1 cellular context compared by ENCODE assay signal in the genomic region with DNA sequence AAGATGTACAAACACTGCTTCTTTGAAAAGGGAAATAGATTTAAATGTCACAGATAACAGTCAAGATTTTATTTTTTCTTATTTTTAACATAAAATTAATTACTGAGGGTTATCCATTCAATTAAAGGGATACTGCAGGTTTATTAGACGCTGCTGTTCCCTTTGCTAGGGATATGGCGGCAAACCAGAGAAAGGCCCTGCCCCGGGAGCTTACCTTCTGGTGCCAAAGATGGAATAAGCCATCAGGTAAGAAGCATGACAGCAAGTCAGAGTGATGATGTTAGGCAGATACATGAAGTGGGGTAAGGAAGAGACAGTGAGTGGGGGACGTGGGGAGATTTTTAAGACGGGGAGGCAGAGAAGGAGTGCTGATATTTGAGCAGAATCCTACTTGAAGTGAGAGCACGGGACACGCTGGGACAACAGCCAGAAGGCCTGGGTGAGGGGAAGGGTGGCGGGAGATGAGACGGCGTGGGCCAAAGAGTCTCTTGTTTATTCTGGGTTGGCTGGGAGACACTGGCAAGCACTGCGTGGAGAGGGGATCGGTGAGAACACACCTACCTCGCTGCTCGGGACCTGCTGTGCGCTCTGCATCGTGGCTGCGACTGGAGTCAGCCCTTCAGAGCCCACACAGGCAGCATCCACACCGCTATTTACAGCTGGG.
TF ChIP-seq lines count a peak whose summit lies in the region.

No MANE protein-coding gene starts in this region.

TF ChIP-seq in GM23338, 12 proteins besides CTCF, POLR2A, EP300 and RAD21 (continued from another document):
- TF ChIP-seq ZNF462 (CRISPR knock-in tag; IDR thresholded peaks at IDR 0.05), result no peak
